In the genomic region with DNA sequence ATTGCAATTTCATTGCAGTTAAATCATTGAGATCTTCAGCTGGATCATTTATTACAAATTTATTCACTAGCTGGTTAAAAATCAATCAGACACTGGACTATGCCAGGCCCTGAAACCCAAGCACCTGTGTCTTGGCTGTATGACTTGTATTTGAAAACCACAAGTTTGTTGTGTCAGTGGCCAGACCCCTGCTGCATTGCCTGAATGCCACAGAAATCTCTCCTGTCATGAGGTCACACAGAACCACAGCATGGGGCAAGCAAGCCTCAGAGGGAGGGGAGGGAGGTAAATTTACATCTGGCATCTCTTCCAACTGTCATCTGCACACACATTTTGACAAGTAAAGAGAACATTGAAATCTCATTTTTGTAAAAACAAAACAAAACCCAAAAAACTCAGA, we compare ENCODE assay signal across 9 cellular contexts.
DNase-seq lines count a peak whose midpoint lies in the region; ATAC-seq and TF ChIP-seq lines count a peak whose summit lies in the region.
"Had no signal": no experiment of that assay in that cellular context is flagged by ENCODE, and none has a peak within 500 bp of the region (broad histone marks: within the 10 kb centered on the region; RNA-seq: fewer than 3 reads in every experiment).

No MANE protein-coding gene starts in this region.

- H3K27ac ChIP-seq in colonic mucosa (no peak overlapping the region), uterus (no peak overlapping the region), PC-3 (ENCODE audit: low read length) (no peak overlapping the region), Karpas-422 (ENCODE audit: low read length) (no peak overlapping the region)

- H3K9me2 ChIP-seq in PC-3 (replicated peaks; ENCODE audit: low read length): no peaks in the 10 kb centered on the region
- no peaks in the 10 kb centered on the region for H3K9me2 ChIP-seq in Karpas-422 (replicated peaks; ENCODE audit: insufficient read depth, low read length)

- BruUV-seq in PC-3 (replicated peaks; lab: Mats Ljungman, UMichigan): no TSS peak

- no peak overlapping the region for H3K4me3 ChIP-seq in choroid plexus epithelial cell (ENCODE audit: low read depth, low read length)
- H3K4me3 ChIP-seq in colonic mucosa: no peak overlapping the region
- no peak overlapping the region for H3K4me3 ChIP-seq in uterus
- no peak overlapping the region for H3K4me3 ChIP-seq in PC-3 (ENCODE audit: low read length)
- no peak overlapping the region for H3K4me3 ChIP-seq in Karpas-422 (ENCODE audit: low read length)

- peak; percentile 66 for DNase-seq in ELF-1 (ENCODE audit: low read depth, low spot score)
- peak; percentile 85 for DNase-seq in choroid plexus epithelial cell (ENCODE audit: low read depth)
- DNase-seq in colonic mucosa: no peak
- DNase-seq in uterus: no peak
- DNase-seq in PC-3: no peak
- no peak for DNase-seq in Karpas-422
- DNase-seq: activated CD4-positive, alpha-beta T cell treated with anti-CD3 and anti-CD28 coated beads, Interleukin-2, amount 50 U/mL, for 1 hour had no signal

- POLR2A ChIA-PET in PC-3 (lab: Charles Lee; ENCODE audit: unreplicated experiment): no interaction called here

- no peak for TF ChIP-seq POLR2A in uterus (IDR thresholded peaks at IDR 0.05)

- H4K20me1 ChIP-seq in PC-3 (ENCODE audit: low read length): no peaks in the 10 kb centered on the region
- no peaks in the 10 kb centered on the region for H4K20me1 ChIP-seq in Karpas-422 (ENCODE audit: insufficient read depth, low read depth, low read length)

- H3K4me2 ChIP-seq in PC-3 (ENCODE audit: low read length) (no peak overlapping the region), Karpas-422 (ENCODE audit: low read depth, low read length, poor library complexity, severe bottlenecking) (no peak overlapping the region)

- CTCF ChIA-PET in PC-3 (lab: Charles Lee): no interaction called here

- H3K4me1 ChIP-seq in colonic mucosa: no peaks in the 10 kb centered on the region
- no peaks in the 10 kb centered on the region for H3K4me1 ChIP-seq in uterus
- H3K4me1 ChIP-seq in PC-3 (ENCODE audit: insufficient read depth, low read length): no peaks in the 10 kb centered on the region
- no peaks in the 10 kb centered on the region for H3K4me1 ChIP-seq in Karpas-422 (ENCODE audit: low read length)

- H2AFZ ChIP-seq in PC-3 (ENCODE audit: low read length): no peak overlapping the region
- no peak overlapping the region for H2AFZ ChIP-seq in Karpas-422 (ENCODE audit: low read length)

- intact Hi-C loops in colonic mucosa (cut with DNase I): no loop called here
- intact Hi-C loops in uterus (cut with DNase I; ENCODE audit: low total_unique reads): no loop called here
- intact Hi-C loops in PC-3 (cut with micrococcal nuclease): no loop called here

- H3K27me3 ChIP-seq in colonic mucosa: no peaks in the 10 kb centered on the region
- H3K27me3 ChIP-seq in uterus: no peaks in the 10 kb centered on the region
- no peaks in the 10 kb centered on the region for H3K27me3 ChIP-seq in PC-3 (ENCODE audit: low read length)
- no peaks in the 10 kb centered on the region for H3K27me3 ChIP-seq in Karpas-422 (ENCODE audit: low read length)

- peak; percentile 88 for ATAC-seq in GM21515 (IDR thresholded peaks at IDR 0.05; ENCODE audit: unreplicated experiment)
- peak; percentile 95 for ATAC-seq in HG03469 (IDR thresholded peaks at IDR 0.05; ENCODE audit: unreplicated experiment)
- ATAC-seq in PC-3: no peak

- no peaks in the 10 kb centered on the region for H3F3A ChIP-seq in PC-3 (ENCODE audit: low read length, unreplicated experiment)

- H3K36me3 ChIP-seq in colonic mucosa (no peaks in the 10 kb centered on the region), uterus (no peaks in the 10 kb centered on the region), PC-3 (ENCODE audit: low read depth, low read length) (no peaks in the 10 kb centered on the region), Karpas-422 (ENCODE audit: insufficient read depth, low read length) (no peaks in the 10 kb centered on the region)

- TF ChIP-seq CTCF in choroid plexus epithelial cell (conservative IDR thresholded peaks at IDR 0.05; ENCODE audit: low read depth, low read length) (no peak), colonic mucosa (IDR thresholded peaks at IDR 0.05) (no peak), uterus (IDR thresholded peaks at IDR 0.05) (no peak), PC-3 (conservative IDR thresholded peaks at IDR 0.05; ENCODE audit: low read depth, low read length) (no peak)

- no peaks in the 10 kb centered on the region for H3K79me2 ChIP-seq in PC-3 (ENCODE audit: low read length)
- H3K79me2 ChIP-seq in Karpas-422 (ENCODE audit: low read length): no peaks in the 10 kb centered on the region

- H3K9ac ChIP-seq in colonic mucosa (ENCODE audit: low read depth in 2 of 2, low read length in 2 of 2) (no peak overlapping the region), PC-3 (ENCODE audit: low read length) (no peak overlapping the region), Karpas-422 (ENCODE audit: low read length) (no peak overlapping the region)

- H3K9me3 ChIP-seq in colonic mucosa (no peaks in the 10 kb centered on the region), uterus (no peaks in the 10 kb centered on the region), PC-3 (ENCODE audit: low read length) (no peaks in the 10 kb centered on the region), Karpas-422 (ENCODE audit: low read length) (no peaks in the 10 kb centered on the region)

Comparison
In these comparisons a context has a peak if more than half of its experiments do, and no peak if none do; other contexts are left out.
1. DNase-seq: peak in ELF-1 (single experiment) and choroid plexus epithelial cell (single experiment); none in colonic mucosa (single experiment), uterus (0 of 2), PC-3 (single experiment) and Karpas-422 (single experiment).